35 cellular contexts compared by ENCODE assay signal in the genomic region with DNA sequence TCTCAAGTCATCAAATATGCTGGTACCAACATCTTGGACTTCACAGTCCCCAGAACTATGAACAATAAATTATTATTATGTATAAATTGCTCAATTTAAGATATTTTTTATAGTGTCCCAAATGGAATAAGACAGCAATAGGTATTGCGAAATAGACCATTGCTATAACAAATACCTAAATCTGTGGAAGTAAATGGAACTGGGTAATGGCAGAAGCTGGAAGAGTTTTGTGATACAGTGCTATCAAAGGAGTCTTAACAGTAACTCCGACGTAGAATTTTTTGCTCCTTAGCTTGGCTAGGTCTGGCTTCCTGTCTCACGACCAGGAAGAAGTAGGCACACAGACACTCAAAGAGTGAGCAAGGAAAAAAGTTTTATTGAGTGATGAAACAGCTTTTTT.
"Had no signal": no experiment of that assay in that cellular context is flagged by ENCODE, and none has a peak within 500 bp of the region (broad histone marks: within the 10 kb centered on the region; RNA-seq: fewer than 3 reads in every experiment).

No MANE protein-coding gene starts in this region.

- H3K4me1 ChIP-seq: adrenal gland, body of pancreas, esophagus muscularis mucosa, foreskin keratinocyte, gastrocnemius medialis, heart left ventricle had no signal

- H3K9me3 Mint-ChIP-seq: activated T-helper 1 cell treated with anti-CD3 and anti-CD28 coated beads, Interleukin-12 subunit alpha, Interleukin-12 subunit beta, Interleukin-2, Interleukin-4 antibody, amounts not matched to agents 30 ng/mL and 10 ng/mL and 1 ng/mL, durations not matched to agents 14 hours and 24 hours and 36 hours had no signal

- H3K27me3 Mint-ChIP-seq: activated B cell treated with CpG ODN at 0.5 μM for 24 hours; activated CD8-positive, alpha-beta T cell treated with anti-CD3 and anti-CD28 coated beads for 36 hours; activated naive CD4-positive, alpha-beta T cell treated with anti-CD3 and anti-CD28 coated beads, Interleukin-2, amount 50 U/mL, for 24 hours; activated naive CD8-positive, alpha-beta T cell treated with anti-CD3 and anti-CD28 coated beads for 36 hours; activated naive CD8-positive, alpha-beta T cell treated with anti-CD3 and anti-CD28 coated beads, Interleukin-2, amount 50 U/mL, for 24 hours; effector memory CD8-positive, alpha-beta T cell; T-helper 17 cell had no signal

- H3K4me3 Mint-ChIP-seq: activated B cell treated with CpG ODN at 0.5 μM for 24 hours; activated CD8-positive, alpha-beta T cell treated with anti-CD3 and anti-CD28 coated beads for 36 hours; activated naive CD4-positive, alpha-beta T cell treated with anti-CD3 and anti-CD28 coated beads for 36 hours; activated naive CD4-positive, alpha-beta T cell treated with anti-CD3 and anti-CD28 coated beads, Interleukin-2, amount 50 U/mL, for 24 hours; activated naive CD8-positive, alpha-beta T cell treated with anti-CD3 and anti-CD28 coated beads for 36 hours; activated naive CD8-positive, alpha-beta T cell treated with anti-CD3 and anti-CD28 coated beads, Interleukin-2, amount 50 U/mL, for 24 hours; activated T-cell treated with anti-CD3 and anti-CD28 coated beads, Interleukin-2, amount 50 U/mL, for 4 hours; activated T-helper 1 cell treated with anti-CD3 and anti-CD28 coated beads, Interleukin-12 subunit alpha, Interleukin-12 subunit beta, Interleukin-2, Interleukin-4 antibody, amounts not matched to agents 30 ng/mL and 10 ng/mL and 1 ng/mL, durations not matched to agents 14 hours and 24 hours and 36 hours; effector memory CD8-positive, alpha-beta T cell; T-helper 17 cell; T-helper 2 cell treated with Interferon-gamma antibody and Interleukin-4, amounts not matched to agents 5 μg/mL and 100 μg/mL, for 36 hours had no signal

- ATAC-seq: activated CD4-positive, CD25-positive, alpha-beta regulatory T cell treated with anti-CD3 and anti-CD28 coated beads, Interleukin-2, amount 50 U/mL, for 24 hours; activated CD8-positive, alpha-beta T cell treated with anti-CD3 and anti-CD28 coated beads for 36 hours; activated naive CD8-positive, alpha-beta T cell treated with anti-CD3 and anti-CD28 coated beads, Interleukin-2, amount 50 U/mL, for 24 hours; activated T-cell treated with anti-CD3 and anti-CD28 coated beads, Interleukin-2, amount 50 U/mL, for 4 hours; body of pancreas; effector memory CD8-positive, alpha-beta T cell; foreskin keratinocyte; gastrocnemius medialis; heart left ventricle; T-helper 17 cell had no signal

- FAIRE-seq: colon had no signal

- H3K36me3 ChIP-seq: adrenal gland, esophagus muscularis mucosa, gastrocnemius medialis, heart left ventricle, WERI-Rb-1 had no signal

- H3K4me1 Mint-ChIP-seq: activated B cell treated with CpG ODN at 0.5 μM for 24 hours; activated naive CD4-positive, alpha-beta T cell treated with anti-CD3 and anti-CD28 coated beads, Interleukin-2, amount 50 U/mL, for 24 hours; activated naive CD8-positive, alpha-beta T cell treated with anti-CD3 and anti-CD28 coated beads for 36 hours; activated naive CD8-positive, alpha-beta T cell treated with anti-CD3 and anti-CD28 coated beads, Interleukin-2, amount 50 U/mL, for 24 hours; T-helper 17 cell had no signal

- H3K27ac Mint-ChIP-seq: activated B cell treated with CpG ODN at 0.5 μM for 24 hours; activated CD8-positive, alpha-beta T cell treated with anti-CD3 and anti-CD28 coated beads for 36 hours; activated naive CD4-positive, alpha-beta T cell treated with anti-CD3 and anti-CD28 coated beads for 36 hours; activated naive CD4-positive, alpha-beta T cell treated with anti-CD3 and anti-CD28 coated beads, Interleukin-2, amount 50 U/mL, for 24 hours; activated naive CD8-positive, alpha-beta T cell treated with anti-CD3 and anti-CD28 coated beads for 36 hours; activated naive CD8-positive, alpha-beta T cell treated with anti-CD3 and anti-CD28 coated beads, Interleukin-2, amount 50 U/mL, for 24 hours; activated T-helper 1 cell treated with anti-CD3 and anti-CD28 coated beads, Interleukin-12 subunit alpha, Interleukin-12 subunit beta, Interleukin-2, Interleukin-4 antibody, amounts not matched to agents 30 ng/mL and 10 ng/mL and 1 ng/mL, durations not matched to agents 14 hours and 24 hours and 36 hours; activated T-helper 2 cell treated with anti-CD3 and anti-CD28 coated beads, Interferon-gamma antibody, Interleukin-2, Interleukin-4, amounts not matched to agents 10 μg/mL and 5 μg/mL and 100 μg/mL, durations not matched to agents 14 hours and 24 hours and 36 hours; effector memory CD8-positive, alpha-beta T cell; T-helper 17 cell; T-helper 2 cell treated with Interferon-gamma antibody and Interleukin-4, amounts not matched to agents 5 μg/mL and 100 μg/mL, for 36 hours had no signal

- DNase-seq: activated B cell treated with CpG ODN at 0.5 μM for 24 hours; activated CD4-positive, alpha-beta T cell treated with anti-CD3 and anti-CD28 coated beads for 48 hours; activated CD4-positive, alpha-beta T cell treated with anti-CD3 and anti-CD28 coated beads, Interleukin-2, amount 50 U/mL, for 1 hour; activated CD4-positive, alpha-beta T cell treated with anti-CD3 and anti-CD28 coated beads, Interleukin-2, amount 50 U/mL, for 48 hours; activated CD8-positive, alpha-beta memory T cell treated with anti-CD3 and anti-CD28 coated beads for 24 hours; activated CD8-positive, alpha-beta T cell treated with anti-CD3 and anti-CD28 coated beads for 36 hours; activated effector memory CD4-positive, alpha-beta T cell treated with anti-CD3 and anti-CD28 coated beads, Interleukin-2, amount 50 U/mL, for 16 hours; activated naive CD4-positive, alpha-beta T cell treated with anti-CD3 and anti-CD28 coated beads for 36 hours; activated naive CD8-positive, alpha-beta T cell treated with anti-CD3 and anti-CD28 coated beads for 36 hours; activated naive CD8-positive, alpha-beta T cell treated with anti-CD3 and anti-CD28 coated beads, Interleukin-2, amount 50 U/mL, for 24 hours; activated T-cell treated with anti-CD3 and anti-CD28 coated beads, Interleukin-2, amount 50 U/mL, for 4 hours; adrenal gland; amygdala; aorta; body of pancreas; caudate nucleus; cortex of kidney; dermis blood vessel endothelial cell; effector CD4-positive, alpha-beta T cell; effector memory CD8-positive, alpha-beta T cell; erythroblast; foreskin keratinocyte; gastrocnemius medialis; glutamatergic neuron; heart left ventricle; T-helper 17 cell; T1000; WERI-Rb-1 had no signal

- H3K9me3 ChIP-seq: adrenal gland, body of pancreas, esophagus muscularis mucosa, gastrocnemius medialis had no signal

- H3K27ac ChIP-seq: adrenal gland, body of pancreas, esophagus muscularis mucosa, foreskin keratinocyte, gastrocnemius medialis, heart left ventricle, WERI-Rb-1 had no signal

- H3K36me3 Mint-ChIP-seq: activated naive CD4-positive, alpha-beta T cell treated with anti-CD3 and anti-CD28 coated beads, Interleukin-2, amount 50 U/mL, for 24 hours; activated naive CD8-positive, alpha-beta T cell treated with anti-CD3 and anti-CD28 coated beads for 36 hours had no signal

- H3K27me3 ChIP-seq: adrenal gland, body of pancreas, esophagus muscularis mucosa, foreskin keratinocyte, gastrocnemius medialis, heart left ventricle had no signal

- H3K4me3 ChIP-seq: adrenal gland, body of pancreas, esophagus muscularis mucosa, gastrocnemius medialis, heart left ventricle had no signal
